8 cellular contexts compared by ENCODE assay signal in genomic region chr4:11471613-11472012, GRCh38. TPM values are rescaled to one million over a fixed set of nuclear protein-coding genes. Genes with fewer than 3 reads are reported as not detected.
A peak's percentile ranks its signal among the peaks of the same experiment; 100 is the strongest.
DNase-seq lines count a peak whose midpoint lies in the region; ATAC-seq and TF ChIP-seq lines count a peak whose summit lies in the region.

No MANE protein-coding gene starts in this region.

- H3K27ac ChIP-seq in DND-41 (ENCODE audit: low read length), result no peak overlapping the region
- H3K27ac ChIP-seq in naive thymus-derived CD4-positive, alpha-beta T cell (ENCODE audit: low read depth, low read length), result peak overlapping the region; percentile 67

- peaks cover 0 to 7% (median 0%) of the 10 kb centered on the region in 11 donors for H3K9me3 Mint-ChIP-seq in naive thymus-derived CD4-positive, alpha-beta T cell
- H3K9me3 Mint-ChIP-seq in WTC11, result peaks cover 64% of the 10 kb centered on the region

- H3K27me3 Mint-ChIP-seq in naive thymus-derived CD4-positive, alpha-beta T cell, result peaks cover 0 to under 1% (median 0%) of the 10 kb centered on the region in 5 donors
- peaks cover 6% of the 10 kb centered on the region; the same call in 1 of the 2 replicates for H3K27me3 Mint-ChIP-seq in WTC11 (ENCODE audit: low read depth)

- H2AFZ ChIP-seq in DND-41 (ENCODE audit: low read depth, low read length), result peak overlapping the region; percentile 58; the same call in 1 of the 2 replicates

- no peaks in the 10 kb centered on the region for H3K79me2 ChIP-seq in DND-41 (ENCODE audit: insufficient read depth, low read length)

- POLR2A ChIA-PET in naive thymus-derived CD4-positive, alpha-beta T cell (lab: Charles Lee), result interaction anchor here (0.7 to 1.8 kb wide), 5 partner anchors 10 to 45 kb away, joined by 3 to 10 read pairs (median 6); no protein-coding TSS in a partner anchor
- POLR2A ChIA-PET in WTC11 (lab: Charles Lee), result no interaction called here

- no peaks in the 10 kb centered on the region for H3K27me3 ChIP-seq in DND-41 (ENCODE audit: insufficient read depth, low read length, poor library complexity)
- H3K27me3 ChIP-seq in naive thymus-derived CD4-positive, alpha-beta T cell (ENCODE audit: control insufficient read depth in 2 of 2, insufficient read depth in 2 of 2, low read length in 2 of 2), result no peaks in the 10 kb centered on the region

- peak; percentile 99 for ATAC-seq in DND-41 (ENCODE audit: insufficient read depth, low read depth)
- ATAC-seq in GM21619 (IDR thresholded peaks at IDR 0.05; ENCODE audit: unreplicated experiment), result peak; percentile 61
- ATAC-seq in naive thymus-derived CD4-positive, alpha-beta T cell, result peak; percentile 96
- no peak for ATAC-seq in WTC11

- no peaks in the 10 kb centered on the region for H3K9me3 ChIP-seq in DND-41 (ENCODE audit: insufficient read depth, low read length, severe bottlenecking)
- H3K9me3 ChIP-seq in naive thymus-derived CD4-positive, alpha-beta T cell (ENCODE audit: control insufficient read depth in 2 of 3, low read length in 3 of 3), result no peaks in the 10 kb centered on the region

- H3K4me1 Mint-ChIP-seq in naive thymus-derived CD4-positive, alpha-beta T cell, result peaks cover 28 to 61% (median 45%) of the 10 kb centered on the region in 7 donors
- peaks cover 30% of the 10 kb centered on the region for H3K4me1 Mint-ChIP-seq in WTC11

- H4K20me1 ChIP-seq in DND-41 (ENCODE audit: insufficient read depth, low read length), result no peaks in the 10 kb centered on the region

- peaks cover 6% of the 10 kb centered on the region for H3K4me1 ChIP-seq in DND-41 (ENCODE audit: insufficient read depth, low read length)
- peaks cover 14 to 25% of the 10 kb centered on the region in 2 donors for H3K4me1 ChIP-seq in naive thymus-derived CD4-positive, alpha-beta T cell (ENCODE audit: control insufficient read depth in 2 of 2, insufficient read depth in 2 of 2, low read length in 2 of 2)

- H3K36me3 ChIP-seq in DND-41 (ENCODE audit: insufficient read depth, low read length), result no peaks in the 10 kb centered on the region
- no peaks in the 10 kb centered on the region for H3K36me3 ChIP-seq in naive thymus-derived CD4-positive, alpha-beta T cell (ENCODE audit: control insufficient read depth in 2 of 3, insufficient read depth in 3 of 3, low read length in 3 of 3)

- peak; percentile 72 for DNase-seq in DND-41
- peak; percentile 38 for DNase-seq in MV-4-11 (lab: John Stamatoyannopoulos, UW)
- DNase-seq in activated effector memory CD4-positive, alpha-beta T cell treated with Interleukin-2 at 50 U/mL for 16 hours, result peak; percentile 35
- DNase-seq in naive thymus-derived CD4-positive, alpha-beta T cell, result peak; percentile 12 to 82 (median 75)
- no peak for DNase-seq in SW 1271 (lab: John Stamatoyannopoulos, UW)
- no peak for DNase-seq in posterior vena cava (ENCODE audit: low spot score)
- no peak for DNase-seq in WTC11 (ENCODE audit: low spot score)

- H3K36me3 Mint-ChIP-seq in naive thymus-derived CD4-positive, alpha-beta T cell, result peaks cover 0 to 13% (median 0%) of the 10 kb centered on the region in 5 donors
- H3K36me3 Mint-ChIP-seq in WTC11, result peaks cover 49% of the 10 kb centered on the region

- peak overlapping the region; percentile 94 to 99 (median 96) for H3K27ac Mint-ChIP-seq in naive thymus-derived CD4-positive, alpha-beta T cell
- no peak overlapping the region for H3K27ac Mint-ChIP-seq in WTC11

- peak overlapping the region in 1 of 2 experiments; percentile 29; a peak in 2 of 4 replicates for H3K4me3 ChIP-seq in DND-41 (ENCODE audit: low read depth in 1 of 2, low read length in 2 of 2)
- peak overlapping the region; percentile 66 for H3K4me3 ChIP-seq in naive thymus-derived CD4-positive, alpha-beta T cell (ENCODE audit: low read length)

- H3K9ac ChIP-seq in DND-41 (ENCODE audit: low read depth, low read length), result no peak overlapping the region

- CTCF ChIA-PET in naive thymus-derived CD4-positive, alpha-beta T cell (lab: Charles Lee), result interaction anchor here (0.7 kb wide), 1 partner anchor 15 kb away, joined by 4 read pairs; no protein-coding TSS in a partner anchor
- CTCF ChIA-PET in WTC11 (lab: Charles Lee), result no interaction called here

- H3K4me3 Mint-ChIP-seq in naive thymus-derived CD4-positive, alpha-beta T cell, result peak overlapping the region; percentile 71 to 95 (median 90)
- no peak overlapping the region for H3K4me3 Mint-ChIP-seq in WTC11

- intact Hi-C loops in naive thymus-derived CD4-positive, alpha-beta T cell (cut with micrococcal nuclease), result loop anchor here (1.0 to 5.0 kb wide), 9 partner anchors 9 to 1453 kb away; partner anchors contain the start of gene ZNF518B (in 2 of the 2)
- intact Hi-C loops in posterior vena cava (cut with DNase I), result no loop called here

- TF ChIP-seq CTCF in DND-41 (IDR thresholded peaks at IDR 0.05; ENCODE audit: borderline replicate concordance, extremely low read depth, low read length, poor library complexity, severe bottlenecking) (no peak), WTC11 (IDR thresholded peaks at IDR 0.05) (no peak)

- H3K4me2 ChIP-seq in DND-41 (ENCODE audit: insufficient read depth, low read length), result peak overlapping the region; percentile 41; the same call in 1 of the 2 replicates

TF ChIP-seq in WTC11, 78 proteins besides CTCF, POLR2A, EP300 and RAD21:
- no peak for TF ChIP-seq TEAD4 (CRISPR knock-in tag; IDR thresholded peaks at IDR 0.05)
- TF ChIP-seq, protein P1, sequence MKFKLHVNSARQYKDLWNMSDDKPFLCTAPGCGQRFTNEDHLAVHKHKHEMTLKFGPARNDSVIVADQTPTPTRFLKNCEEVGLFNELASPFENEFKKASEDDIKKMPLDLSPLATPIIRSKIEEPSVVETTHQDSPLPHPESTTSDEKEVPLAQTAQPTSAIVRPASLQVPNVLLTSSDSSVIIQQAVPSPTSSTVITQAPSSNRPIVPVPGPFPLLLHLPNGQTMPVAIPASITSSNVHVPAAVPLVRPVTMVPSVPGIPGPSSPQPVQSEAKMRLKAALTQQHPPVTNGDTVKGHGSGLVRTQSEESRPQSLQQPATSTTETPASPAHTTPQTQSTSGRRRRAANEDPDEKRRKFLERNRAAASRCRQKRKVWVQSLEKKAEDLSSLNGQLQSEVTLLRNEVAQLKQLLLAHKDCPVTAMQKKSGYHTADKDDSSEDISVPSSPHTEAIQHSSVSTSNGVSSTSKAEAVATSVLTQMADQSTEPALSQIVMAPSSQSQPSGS (CRISPR knock-in tag; IDR thresholded peaks at IDR 0.05; ENCODE audit: borderline replicate concordance, low read depth), result no peak
- no peak for TF ChIP-seq CREM (CRISPR knock-in tag; IDR thresholded peaks at IDR 0.05)
- no peak for TF ChIP-seq EMX1 (CRISPR knock-in tag; IDR thresholded peaks at IDR 0.05)
- TF ChIP-seq NR2C2 (CRISPR knock-in tag; IDR thresholded peaks at IDR 0.05), result no peak
- no peak for TF ChIP-seq FOXP4 (CRISPR knock-in tag; IDR thresholded peaks at IDR 0.05)
- no peak for TF ChIP-seq NFE2L1 (CRISPR knock-in tag; IDR thresholded peaks at IDR 0.05)
- no peak for TF ChIP-seq OVOL2 (CRISPR knock-in tag; IDR thresholded peaks at IDR 0.05; ENCODE audit: borderline replicate concordance)
- no peak for TF ChIP-seq GABPB1 (CRISPR knock-in tag; IDR thresholded peaks at IDR 0.05)
TF ChIP-seq in WTC11: peak in this region for 0.

RNA-seq across cellular contexts. Expression of gene HS3ST1, which starts 42.9 kb away (rescaled TPM):
- total RNA-seq in naive thymus-derived CD4-positive, alpha-beta T cell, result under 1 TPM in 4 of 5 experiments, not detected in 1; 0.32 to 0.95 (median 0.63) TPM
- not detected for polyA plus RNA-seq in naive thymus-derived CD4-positive, alpha-beta T cell
- total RNA-seq in posterior vena cava (1 to 10 TPM; 3.9 to 5.4 TPM), WTC11 (2021) (0.41 to 0.52 TPM (median 0.44 TPM) in 3 replicates)

Comparison
In these comparisons a context has a peak if more than half of its experiments do, and no peak if none do; other contexts are left out.
1. DNase-seq: peak in DND-41 (single experiment), MV-4-11 (single experiment), activated effector memory CD4-positive, alpha-beta T cell treated with Interleukin-2 at 50 U/mL for 16 hours (single experiment) and naive thymus-derived CD4-positive, alpha-beta T cell (9 of 9); none in SW 1271 (0 of 2), posterior vena cava (single experiment) and WTC11 (single experiment).
2. intact Hi-C loops: an anchor here in naive thymus-derived CD4-positive, alpha-beta T cell (1.0 to 5.0 kb wide); none called in posterior vena cava.